30 cellular contexts compared by ENCODE assay signal in the genomic region with DNA sequence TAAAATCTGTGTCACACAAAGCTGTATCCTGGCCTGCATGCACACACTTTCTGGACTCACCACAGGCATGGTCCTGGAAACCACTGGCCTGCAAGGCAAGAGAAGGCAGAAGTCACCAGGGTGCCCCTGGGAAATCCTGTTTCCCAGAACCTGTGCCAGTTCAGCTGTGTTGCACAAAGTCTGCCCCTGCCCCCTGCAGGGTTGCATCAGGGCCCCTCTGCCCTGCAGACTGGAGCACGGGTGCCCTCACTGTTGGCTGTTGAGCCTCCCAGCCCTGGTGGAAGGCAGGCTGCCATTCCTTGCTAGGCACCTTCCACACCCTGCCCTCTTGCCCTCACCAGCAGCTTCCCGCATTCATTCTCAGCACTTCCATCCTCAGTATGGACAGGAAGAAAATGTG. TPM values are rescaled to one million over a fixed set of nuclear protein-coding genes. Genes with fewer than 3 reads are reported as not detected.
DNase-seq lines count a peak whose midpoint lies in the region; ATAC-seq and TF ChIP-seq lines count a peak whose summit lies in the region.
"Had no signal": no experiment of that assay in that cellular context is flagged by ENCODE, and none has a peak within 500 bp of the region (broad histone marks: within the 10 kb centered on the region; RNA-seq: fewer than 3 reads in every experiment).

No MANE protein-coding gene starts in this region.

- ATAC-seq in GM23338 (no peak), GM19035 (IDR thresholded peaks at IDR 0.05; ENCODE audit: unreplicated experiment) (no peak)
- ATAC-seq: CD8-positive, alpha-beta T cell; GM12878; Right ventricle myocardium inferior; SK-N-SH treated with all-trans-retinoic acid at 6 μM for 48 hours had no signal

- H3K27me3 ChIP-seq in GM23338 (ENCODE audit: insufficient read depth) = peaks cover 28% of the 10 kb centered on the region
- no peaks in the 10 kb centered on the region for H3K27me3 ChIP-seq in adipocyte (replicated peaks; ENCODE audit: control insufficient read depth, insufficient read depth, low read length)
- peaks cover 0 to 53% (median 20%) of the 10 kb centered on the region in 7 donors for H3K27me3 ChIP-seq in spleen (replicated peaks in 1 of 7)
- H3K27me3 ChIP-seq in esophagus muscularis mucosa = peaks cover 0 to 4% (median 0%) of the 10 kb centered on the region in 4 donors
- H3K27me3 ChIP-seq: SJCRH30 had no signal

- H3K9ac ChIP-seq in adipocyte (ENCODE audit: low read length) = peak overlapping the region; percentile 50

- no peak for TF ChIP-seq EP300 in esophagus muscularis mucosa (IDR thresholded peaks at IDR 0.05)

- H3K4me1 Mint-ChIP-seq in GM23338 = peaks cover 23% of the 10 kb centered on the region

- H3K9me3 Mint-ChIP-seq in GM23338 = no peaks in the 10 kb centered on the region; the same call in 2 of the 3 replicates
- H3K9me3 Mint-ChIP-seq: CD8-positive, alpha-beta T cell; H9; HFFc6 had no signal

- no peak overlapping the region for H3K4me2 ChIP-seq in GM23338

- no peaks in the 10 kb centered on the region for H3K9me2 ChIP-seq in GM23338 (ENCODE audit: insufficient read depth)

- H3K9me3 ChIP-seq in adipocyte (ENCODE audit: control insufficient read depth, low read length) = no peaks in the 10 kb centered on the region
- H3K9me3 ChIP-seq in spleen = no peaks in the 10 kb centered on the region
- no peaks in the 10 kb centered on the region for H3K9me3 ChIP-seq in esophagus muscularis mucosa
- H3K9me3 ChIP-seq: Caco-2, SJCRH30 had no signal

- peaks cover 12% of the 10 kb centered on the region for H3F3A ChIP-seq in GM23338 (replicated peaks; ENCODE audit: low read depth)

- 61 to 83% (median 75%) methylated on average over 2 of the region's 2 CpGs for WGBS in spleen, 5 donors
- WGBS in esophagus muscularis mucosa = 100% methylated on average over 1 of the region's 2 CpGs

- in situ Hi-C loops in GM13977 (cut with MboI; ENCODE audit: low pct_unique_long_range_greater_than_20kb, low sequenced_read_pairs, unreplicated experiment) = no loop called here

- TF ChIP-seq POLR2A in spleen (IDR thresholded peaks at IDR 0.05) = no peak
- no peak for TF ChIP-seq POLR2A in esophagus muscularis mucosa (IDR thresholded peaks at IDR 0.05; ENCODE audit: low read depth)

- H3K36me3 Mint-ChIP-seq in GM23338 (ENCODE audit: low read depth) = no peaks in the 10 kb centered on the region; the same call in 2 of the 3 replicates
- H3K36me3 Mint-ChIP-seq: CD8-positive, alpha-beta T cell had no signal

- H4K20me1 ChIP-seq in GM23338 (replicated peaks; ENCODE audit: insufficient read depth) = no peaks in the 10 kb centered on the region

- H3K27me3 Mint-ChIP-seq in GM23338 (ENCODE audit: insufficient read depth, low read depth, poor library complexity) = peaks cover 33% of the 10 kb centered on the region

- DNase-seq in GM23338 (ENCODE audit: low spot score) = no peak
- DNase-seq in adipocyte (ENCODE audit: low read depth) = no peak
- DNase-seq in myocyte (ENCODE audit: low read depth) = peak; percentile 89
- peak; percentile 43 for DNase-seq in spleen
- DNase-seq in DMS153 treated with DMSO at 0.1 percent for 48 hours (lab: John Stamatoyannopoulos, UW; ENCODE audit: unreplicated experiment) = no peak
- DNase-seq in GM13977 (ENCODE audit: low spot score) = no peak
- no peak for DNase-seq in esophagus muscularis mucosa (ENCODE audit: extremely low spot score)
- DNase-seq: Caco-2; CD8-positive, alpha-beta T cell; DMS79; EL; GDM1; H9; HFFc6; KBM-7; NCI-H1105 treated with DMSO at 0.1 percent for 48 hours; NCI-H146; NCI-H1930; NCI-H2107; NCI-H524; NCI-H748 treated with DMSO at 0.1 percent for 48 hours; SJCRH30 had no signal

- no peak overlapping the region for H3K27ac Mint-ChIP-seq in GM23338
- H3K27ac Mint-ChIP-seq: CD8-positive, alpha-beta T cell; HFFc6 had no signal

- H2AFZ ChIP-seq in GM23338 = no peak overlapping the region

- no peak for TF ChIP-seq CTCF in GM23338 (conservative IDR thresholded peaks at IDR 0.05; ENCODE audit: low read depth in 2 of 2)
- TF ChIP-seq CTCF in spleen (IDR thresholded peaks at IDR 0.05 in 8 of 11, conservative IDR thresholded peaks at IDR 0.05 in 3 of 11) = no peak
- TF ChIP-seq CTCF in GM13977 (IDR thresholded peaks at IDR 0.05; ENCODE audit: extremely low read depth, insufficient read depth, missing control alignments) = no peak
- TF ChIP-seq CTCF in esophagus muscularis mucosa (IDR thresholded peaks at IDR 0.05) = no peak

- intact Hi-C loops in spleen (cut with DNase I; ENCODE audit: low total_unique reads) = no loop called here
- intact Hi-C loops in esophagus muscularis mucosa (cut with DNase I) = no loop called here

- H3K4me1 ChIP-seq in GM23338 (ENCODE audit: insufficient read depth) = peaks cover 15% of the 10 kb centered on the region
- H3K4me1 ChIP-seq in adipocyte (ENCODE audit: control insufficient read depth, insufficient read depth, low read length) = peaks cover 16% of the 10 kb centered on the region
- H3K4me1 ChIP-seq in spleen = peaks cover 6 to 22% (median 17%) of the 10 kb centered on the region in 6 donors
- peaks cover 16 to 25% (median 24%) of the 10 kb centered on the region in 4 donors for H3K4me1 ChIP-seq in esophagus muscularis mucosa
- H3K4me1 ChIP-seq: SJCRH30 had no signal

- H3K36me3 ChIP-seq in GM23338 (ENCODE audit: insufficient read depth) (no peaks in the 10 kb centered on the region), adipocyte (ENCODE audit: control insufficient read depth, insufficient read depth, low read length, severe bottlenecking) (no peaks in the 10 kb centered on the region), spleen (no peaks in the 10 kb centered on the region), esophagus muscularis mucosa (no peaks in the 10 kb centered on the region)
- H3K36me3 ChIP-seq: SJCRH30 had no signal

- H3K4me3 Mint-ChIP-seq in GM23338 = no peak overlapping the region
- H3K4me3 Mint-ChIP-seq: CD8-positive, alpha-beta T cell; HFFc6 had no signal

- H3K27ac ChIP-seq in GM23338 (ENCODE audit: low read depth) (peak overlapping the region; percentile 67; the same call in 1 of the 2 replicates), spleen (no peak overlapping the region), esophagus muscularis mucosa (replicated peaks in 1 of 4) (no peak overlapping the region)
- H3K27ac ChIP-seq: C4-2B, SJCRH30 had no signal

- no peaks in the 10 kb centered on the region for H3K79me2 ChIP-seq in GM23338 (replicated peaks; ENCODE audit: insufficient read depth)

- H3K4me3 ChIP-seq in GM23338 = no peak overlapping the region
- no peak overlapping the region for H3K4me3 ChIP-seq in adipocyte (ENCODE audit: low read length)
- H3K4me3 ChIP-seq in spleen = no peak overlapping the region
- H3K4me3 ChIP-seq in esophagus muscularis mucosa = no peak overlapping the region
- H3K4me3 ChIP-seq: GM12878, SJCRH30 had no signal

TF ChIP-seq in GM23338, 12 proteins besides CTCF, POLR2A, EP300 and RAD21:
- no peak for TF ChIP-seq POLR2AphosphoS5 (IDR thresholded peaks at IDR 0.05; ENCODE audit: low read depth)
- TF ChIP-seq STAT1 (IDR thresholded peaks at IDR 0.05; ENCODE audit: unreplicated experiment) = no peak
- TF ChIP-seq JUNB (IDR thresholded peaks at IDR 0.05; ENCODE audit: unreplicated experiment) = no peak
- no peak for TF ChIP-seq CREB1 (CRISPR knock-in tag; IDR thresholded peaks at IDR 0.05; ENCODE audit: low read depth)
- TF ChIP-seq, protein P1, sequence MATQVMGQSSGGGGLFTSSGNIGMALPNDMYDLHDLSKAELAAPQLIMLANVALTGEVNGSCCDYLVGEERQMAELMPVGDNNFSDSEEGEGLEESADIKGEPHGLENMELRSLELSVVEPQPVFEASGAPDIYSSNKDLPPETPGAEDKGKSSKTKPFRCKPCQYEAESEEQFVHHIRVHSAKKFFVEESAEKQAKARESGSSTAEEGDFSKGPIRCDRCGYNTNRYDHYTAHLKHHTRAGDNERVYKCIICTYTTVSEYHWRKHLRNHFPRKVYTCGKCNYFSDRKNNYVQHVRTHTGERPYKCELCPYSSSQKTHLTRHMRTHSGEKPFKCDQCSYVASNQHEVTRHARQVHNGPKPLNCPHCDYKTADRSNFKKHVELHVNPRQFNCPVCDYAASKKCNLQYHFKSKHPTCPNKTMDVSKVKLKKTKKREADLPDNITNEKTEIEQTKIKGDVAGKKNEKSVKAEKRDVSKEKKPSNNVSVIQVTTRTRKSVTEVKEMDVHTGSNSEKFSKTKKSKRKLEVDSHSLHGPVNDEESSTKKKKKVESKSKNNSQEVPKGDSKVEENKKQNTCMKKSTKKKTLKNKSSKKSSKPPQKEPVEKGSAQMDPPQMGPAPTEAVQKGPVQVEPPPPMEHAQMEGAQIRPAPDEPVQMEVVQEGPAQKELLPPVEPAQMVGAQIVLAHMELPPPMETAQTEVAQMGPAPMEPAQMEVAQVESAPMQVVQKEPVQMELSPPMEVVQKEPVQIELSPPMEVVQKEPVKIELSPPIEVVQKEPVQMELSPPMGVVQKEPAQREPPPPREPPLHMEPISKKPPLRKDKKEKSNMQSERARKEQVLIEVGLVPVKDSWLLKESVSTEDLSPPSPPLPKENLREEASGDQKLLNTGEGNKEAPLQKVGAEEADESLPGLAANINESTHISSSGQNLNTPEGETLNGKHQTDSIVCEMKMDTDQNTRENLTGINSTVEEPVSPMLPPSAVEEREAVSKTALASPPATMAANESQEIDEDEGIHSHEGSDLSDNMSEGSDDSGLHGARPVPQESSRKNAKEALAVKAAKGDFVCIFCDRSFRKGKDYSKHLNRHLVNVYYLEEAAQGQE (IDR thresholded peaks at IDR 0.05; ENCODE audit: unreplicated experiment) = no peak

RNA-seq across cellular contexts. Expression of gene TUBB6, which starts 18.0 kb away (rescaled TPM):
- total RNA-seq in GM23338 (2014; rRNA removed; shearing (Covaris generic)) = 282 and 329 TPM in 2 replicates
- polyA plus RNA-seq in GM23338 (2016; fragmentation: Nextera tagmentation; extraction: Ambion mirVana) = 136 and 148 TPM in 2 replicates
- total RNA-seq in myocyte = 1,598 and 1,800 TPM in 2 replicates
- 1,133 TPM for polyA plus RNA-seq in myocyte (2012)
- total RNA-seq in spleen = 10 to 100 TPM; 29.9 to 65.6 (median 51.4) TPM
- polyA plus RNA-seq in spleen = 10 to 100 TPM; 29.0 to 43.4 (median 35.5) TPM
- 1,000 to 10,000 TPM in 2 of 4 donors, 100 to 1,000 TPM in 2; 599 to 1,574 (median 1,002) TPM for total RNA-seq in esophagus muscularis mucosa

RNA-seq across cellular contexts. Expression of gene CIDEA, which starts 35.9 kb away (rescaled TPM):
- total RNA-seq in GM23338 (2014; rRNA removed; shearing (Covaris generic)) = not detected in 2 replicates
- polyA plus RNA-seq in GM23338 (2016; fragmentation: Nextera tagmentation; extraction: Ambion mirVana) (0.45 TPM in 1 of 2 replicates, not detected in the other), spleen (not detected)
- total RNA-seq in myocyte (not detected in 2 replicates), spleen (not detected), esophagus muscularis mucosa (not detected)
- polyA plus RNA-seq in myocyte (2012) = not detected
- total RNA-seq: Caco-2; CD8-positive, alpha-beta T cell; GM12878; H9; HFFc6; HT1080; LHCN-M2; MCF 10A; SJCRH30 had no signal
- polyA plus RNA-seq: GM12878 had no signal

Comparison
In these comparisons a context has a peak if more than half of its experiments do, and no peak if none do; other contexts are left out.
1. DNase-seq: peak in myocyte (single experiment) and spleen (single experiment); none in GM23338 (single experiment), adipocyte (single experiment), DMS153 treated with DMSO at 0.1 percent for 48 hours (single experiment), GM13977 (single experiment) and esophagus muscularis mucosa (single experiment).